Comparison of ENCODE assay signal across 1 cellular context in genomic region chr3:128452678-128453275, GRCh38.
TF ChIP-seq lines count a peak whose summit lies in the region.

No MANE protein-coding gene starts in this region.

TF ChIP-seq in H1, 55 proteins besides CTCF, POLR2A, EP300 and RAD21:
- TF ChIP-seq ATF2 (IDR thresholded peaks at IDR 0.05; ENCODE audit: low read length) (no peak), EGR1 (IDR thresholded peaks at IDR 0.05; ENCODE audit: borderline replicate concordance, low read depth, low read length) (no peak), SAP30 (IDR thresholded peaks at IDR 0.05; ENCODE audit: insufficient read depth, insufficient replicate concordance, low read length) (no peak), SP4 (IDR thresholded peaks at IDR 0.05; ENCODE audit: low read length) (no peak), ATF3 (IDR thresholded peaks at IDR 0.05; ENCODE audit: insufficient read depth, low read depth, low read length) (no peak), BRCA1 (IDR thresholded peaks at IDR 0.05; ENCODE audit: low read depth, low read length) (no peak), SP2 (IDR thresholded peaks at IDR 0.05; ENCODE audit: low read length) (no peak), RXRA (IDR thresholded peaks at IDR 0.05; ENCODE audit: insufficient read depth, low read depth, low read length) (no peak), TEAD4 (IDR thresholded peaks at IDR 0.05; ENCODE audit: low read depth, low read length) (no peak), RNF2 (IDR thresholded peaks at IDR 0.05; ENCODE audit: borderline replicate concordance, low read depth, low read length, missing control alignments, poor library complexity, severe bottlenecking) (no peak), YY1 (IDR thresholded peaks at IDR 0.05; ENCODE audit: low read depth, low read length) (no peak), USF2 (IDR thresholded peaks at IDR 0.05; ENCODE audit: low read length) (no peak), ZNF274 (IDR thresholded peaks at IDR 0.05; ENCODE audit: borderline replicate concordance, extremely low read depth, low read length) (no peak), SIX5 (IDR thresholded peaks at IDR 0.05; ENCODE audit: low read depth, low read length) (no peak), BCL11A (IDR thresholded peaks at IDR 0.05; ENCODE audit: low read depth in 2 of 2, low read length in 2 of 2) (no peak), CHD7 (IDR thresholded peaks at IDR 0.05; ENCODE audit: insufficient replicate concordance, low read length) (no peak), TCF12 (IDR thresholded peaks at IDR 0.05; ENCODE audit: low read depth, low read length) (no peak), CHD1 (IDR thresholded peaks at IDR 0.05; ENCODE audit: low read depth, low read length) (no peak), PHF8 (conservative IDR thresholded peaks at IDR 0.05; ENCODE audit: low read depth, low read length) (no peak), CBX8 (IDR thresholded peaks at IDR 0.05; ENCODE audit: borderline replicate concordance, low read depth, low read length) (no peak)
